In genomic region chr9:133417541-133418461, GRCh38 we compare ENCODE assay signal across 8 cellular contexts. TPM values are rescaled to one million over a fixed set of nuclear protein-coding genes. Genes with fewer than 3 reads are reported as not detected.
DNase-seq lines count a peak whose midpoint lies in the region; ATAC-seq and TF ChIP-seq lines count a peak whose summit lies in the region.

A gene with protein sequence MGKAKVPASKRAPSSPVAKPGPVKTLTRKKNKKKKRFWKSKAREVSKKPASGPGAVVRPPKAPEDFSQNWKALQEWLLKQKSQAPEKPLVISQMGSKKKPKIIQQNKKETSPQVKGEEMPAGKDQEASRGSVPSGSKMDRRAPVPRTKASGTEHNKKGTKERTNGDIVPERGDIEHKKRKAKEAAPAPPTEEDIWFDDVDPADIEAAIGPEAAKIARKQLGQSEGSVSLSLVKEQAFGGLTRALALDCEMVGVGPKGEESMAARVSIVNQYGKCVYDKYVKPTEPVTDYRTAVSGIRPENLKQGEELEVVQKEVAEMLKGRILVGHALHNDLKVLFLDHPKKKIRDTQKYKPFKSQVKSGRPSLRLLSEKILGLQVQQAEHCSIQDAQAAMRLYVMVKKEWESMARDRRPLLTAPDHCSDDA (minus strand): TSS chr9:133418010. CDS start chr9:133417844, 166 bp downstream.

- H3K27ac ChIP-seq in RWPE1, result peak within 1 kb of the TSS; percentile 88

- H3K9me3 Mint-ChIP-seq in activated T-helper 17 cell treated with anti-CD3 and anti-CD28 coated beads, Interleukin-2, amount 50 U/mL, for 72 hours, result no peaks in the 10 kb centered on the region
- no peaks in the 10 kb centered on the region for H3K9me3 Mint-ChIP-seq in nephron

- peaks cover 34% of the 10 kb centered on the region for H3K4me1 Mint-ChIP-seq in activated T-helper 17 cell treated with anti-CD3 and anti-CD28 coated beads, Interleukin-2, amount 50 U/mL, for 72 hours
- peaks cover 12% of the 10 kb centered on the region for H3K4me1 Mint-ChIP-seq in nephron

- H3K4me3 Mint-ChIP-seq in activated T-helper 17 cell treated with anti-CD3 and anti-CD28 coated beads, Interleukin-2, amount 50 U/mL, for 72 hours, result peak within 1 kb of the TSS; percentile 94
- peak within 1 kb of the TSS; percentile 94 to 95 (median 94) for H3K4me3 Mint-ChIP-seq in nephron

- peak within 1 kb of the TSS; percentile 91 for H3K27ac Mint-ChIP-seq in activated T-helper 17 cell treated with anti-CD3 and anti-CD28 coated beads, Interleukin-2, amount 50 U/mL, for 72 hours
- peak within 1 kb of the TSS; percentile 79 to 95 (median 93) for H3K27ac Mint-ChIP-seq in nephron

- CTCF ChIA-PET in RWPE1 (lab: Yijun Ruan, JAX), result interaction anchor here (0.6 kb wide), 1 partner anchor 46 kb away, joined by 4 read pairs; no protein-coding TSS in a partner anchor

- H3K27me3 Mint-ChIP-seq in activated T-helper 17 cell treated with anti-CD3 and anti-CD28 coated beads, Interleukin-2, amount 50 U/mL, for 72 hours, result no peaks in the 10 kb centered on the region
- H3K27me3 Mint-ChIP-seq in nephron (ENCODE audit: low read depth), result no peaks in the 10 kb centered on the region

- in situ Hi-C loops in KBM-7 (cut with MboI; ENCODE audit: low pct_unique_long_range_greater_than_20kb, low sequenced_read_pairs), result no loop called here

- POLR2A ChIA-PET in RWPE1 (lab: Yijun Ruan, JAX; ENCODE audit: low non-redundant PET), result interaction anchor here (0.5 to 1.0 kb wide), 3 partner anchors 41 to 578 kb away, joined by 3 to 6 read pairs (median 5); no protein-coding TSS in a partner anchor

- TF ChIP-seq CTCF in RWPE1 (conservative IDR thresholded peaks at IDR 0.05; ENCODE audit: low read depth) (no peak), nephron (IDR thresholded peaks at IDR 0.05; ENCODE audit: unreplicated experiment in 3 of 3) (no peak)

- peak; percentile 80 for DNase-seq in DMS153 treated with DMSO at 0.1 percent for 48 hours (lab: John Stamatoyannopoulos, UW; ENCODE audit: unreplicated experiment)
- peak; percentile 91 for DNase-seq in KBM-7
- peak; percentile 95 for DNase-seq in RWPE1 (ENCODE audit: low spot score)
- DNase-seq in fibroblast of peridontal ligament (ENCODE audit: extremely low read depth), result peak; percentile 87
- peak; percentile 89 for DNase-seq in stimulated activated naive CD8-positive, alpha-beta T cell treated with anti-CD3 and anti-CD28 coated beads, Interleukin-15, Interleukin-2, amounts not matched to agents 100 U/mL and 50 U/mL, for 24 hours

- ATAC-seq in GM21529 (IDR thresholded peaks at IDR 0.05; ENCODE audit: unreplicated experiment), result peak; percentile 75
- peak; percentile 70 for ATAC-seq in activated T-helper 17 cell treated with anti-CD3 and anti-CD28 coated beads, Interleukin-2, amount 50 U/mL, for 72 hours (replicated peaks)
- ATAC-seq in stimulated activated naive CD8-positive, alpha-beta T cell treated with anti-CD3 and anti-CD28 coated beads, Interleukin-15, Interleukin-2, amounts not matched to agents 100 U/mL and 50 U/mL, for 24 hours, result peak; percentile 88

- H3K36me3 Mint-ChIP-seq in activated T-helper 17 cell treated with anti-CD3 and anti-CD28 coated beads, Interleukin-2, amount 50 U/mL, for 72 hours (ENCODE audit: low read depth), result peaks cover 42% of the 10 kb centered on the region
- H3K36me3 Mint-ChIP-seq in nephron (ENCODE audit: low read depth), result peaks cover 23% of the 10 kb centered on the region

RNA-seq across cellular contexts. Expression of the gene that starts here (rescaled TPM):
- total RNA-seq in activated T-helper 17 cell treated with anti-CD3 and anti-CD28 coated beads, Interleukin-2, amount 50 U/mL, for 72 hours, result 10 to 100 TPM; 26.1 to 36.5 TPM

Comparison
In these comparisons a context has a peak if more than half of its experiments do, and no peak if none do; other contexts are left out.
1. Peak in every context shown above with its lines: DNase-seq, ATAC-seq and H3K27ac ChIP-seq.